19 cellular contexts compared by ENCODE assay signal in the genomic region with DNA sequence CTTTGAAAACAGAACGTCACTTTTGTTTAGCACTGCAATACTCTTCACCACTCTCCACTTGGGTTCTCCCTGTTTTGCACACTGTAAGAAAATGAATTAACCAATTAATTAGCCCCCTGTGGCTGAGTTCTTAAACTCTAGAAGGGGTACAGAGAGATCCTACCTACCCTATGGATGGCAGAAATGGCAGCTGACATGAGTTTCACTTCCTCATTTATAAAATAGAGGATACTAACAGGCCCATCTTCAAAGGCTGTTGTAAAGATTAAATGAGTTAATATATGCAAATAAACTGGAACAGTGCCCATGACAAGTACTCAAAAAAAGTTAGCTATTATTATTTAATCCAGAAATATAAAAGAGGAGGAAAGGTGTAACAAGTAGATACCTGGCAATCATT. TPM values are rescaled to one million over a fixed set of nuclear protein-coding genes. Genes with fewer than 3 reads are reported as not detected.
A peak's percentile ranks its signal among the peaks of the same experiment; 100 is the strongest.
DNase-seq lines count a peak whose midpoint lies in the region; ATAC-seq lines count a peak whose summit lies in the region.
"Had no signal": no experiment of that assay in that cellular context is flagged by ENCODE, and none has a peak within 500 bp of the region (broad histone marks: within the 10 kb centered on the region; RNA-seq: fewer than 3 reads in every experiment).

No MANE protein-coding gene starts in this region.

- CTCF ChIA-PET in naive thymus-derived CD4-positive, alpha-beta T cell (lab: Charles Lee), result no interaction called here

- H3K27me3 Mint-ChIP-seq in memory B cell, result no peaks in the 10 kb centered on the region
- no peaks in the 10 kb centered on the region for H3K27me3 Mint-ChIP-seq in naive thymus-derived CD4-positive, alpha-beta T cell
- H3K27me3 Mint-ChIP-seq: activated CD8-positive, alpha-beta memory T cell treated with anti-CD3 and anti-CD28 coated beads, Interleukin-2, amount 10 ng/mL, durations not matched to agents 7 days and 5 days had no signal

- peak overlapping the region; percentile 38 for H3K27ac Mint-ChIP-seq in memory B cell
- peak overlapping the region in 4 of 9 donors; percentile 8 to 49 (median 40) for H3K27ac Mint-ChIP-seq in naive thymus-derived CD4-positive, alpha-beta T cell
- H3K27ac Mint-ChIP-seq: activated CD8-positive, alpha-beta memory T cell treated with anti-CD3 and anti-CD28 coated beads, Interleukin-2, amount 10 ng/mL, durations not matched to agents 7 days and 5 days had no signal

- H3K4me3 Mint-ChIP-seq in memory B cell, result no peak overlapping the region
- no peak overlapping the region for H3K4me3 Mint-ChIP-seq in naive thymus-derived CD4-positive, alpha-beta T cell
- H3K4me3 Mint-ChIP-seq: activated CD8-positive, alpha-beta memory T cell treated with anti-CD3 and anti-CD28 coated beads, Interleukin-2, amount 10 ng/mL, durations not matched to agents 7 days and 5 days had no signal

- POLR2A ChIA-PET in naive thymus-derived CD4-positive, alpha-beta T cell (lab: Charles Lee), result interaction anchor here (0.6 kb wide), 1 partner anchor 47 kb away, joined by 4 read pairs; no protein-coding TSS in a partner anchor

- H3K27me3 ChIP-seq in naive thymus-derived CD4-positive, alpha-beta T cell (ENCODE audit: control insufficient read depth in 2 of 2, insufficient read depth in 2 of 2, low read length in 2 of 2), result no peaks in the 10 kb centered on the region

- no peaks in the 10 kb centered on the region for H3K9me3 ChIP-seq in naive thymus-derived CD4-positive, alpha-beta T cell (ENCODE audit: control insufficient read depth in 2 of 3, low read length in 3 of 3)
- H3K9me3 ChIP-seq: thoracic aorta had no signal

- peaks cover 16% of the 10 kb centered on the region for H3K4me1 Mint-ChIP-seq in memory B cell
- H3K4me1 Mint-ChIP-seq in naive thymus-derived CD4-positive, alpha-beta T cell, result peaks cover 9 to 83% (median 71%) of the 10 kb centered on the region in 7 donors
- H3K4me1 Mint-ChIP-seq: activated CD8-positive, alpha-beta memory T cell treated with anti-CD3 and anti-CD28 coated beads, Interleukin-2, amount 10 ng/mL, durations not matched to agents 7 days and 5 days had no signal

- H3K4me3 ChIP-seq in naive thymus-derived CD4-positive, alpha-beta T cell (ENCODE audit: low read length), result no peak overlapping the region
- H3K4me3 ChIP-seq: thoracic aorta had no signal

- H3K4me1 ChIP-seq in naive thymus-derived CD4-positive, alpha-beta T cell (ENCODE audit: control insufficient read depth in 2 of 2, insufficient read depth in 2 of 2, low read length in 2 of 2), result no peaks in the 10 kb centered on the region

- intact Hi-C loops in naive thymus-derived CD4-positive, alpha-beta T cell (cut with micrococcal nuclease), result no loop called here

- ATAC-seq in GM19043 (IDR thresholded peaks at IDR 0.05; ENCODE audit: low read depth, unreplicated experiment), result peak; percentile 67
- ATAC-seq in HG02678 (IDR thresholded peaks at IDR 0.05; ENCODE audit: unreplicated experiment), result peak; percentile 68
- peak; percentile 68 for ATAC-seq in HG03442 (IDR thresholded peaks at IDR 0.05; ENCODE audit: unreplicated experiment)
- peak; percentile 67 for ATAC-seq in memory B cell (ENCODE audit: low read depth)
- ATAC-seq in GM18520 (IDR thresholded peaks at IDR 0.05; ENCODE audit: unreplicated experiment), result no peak
- no peak for ATAC-seq in naive thymus-derived CD4-positive, alpha-beta T cell
- ATAC-seq: activated CD8-positive, alpha-beta memory T cell treated with anti-CD3 and anti-CD28 coated beads, Interleukin-2, amount 10 ng/mL, durations not matched to agents 7 days and 5 days; left colon; sciatic nerve had no signal

- no peaks in the 10 kb centered on the region for H3K9me3 Mint-ChIP-seq in memory B cell
- peaks cover 0 to 8% (median 0%) of the 10 kb centered on the region in 11 donors for H3K9me3 Mint-ChIP-seq in naive thymus-derived CD4-positive, alpha-beta T cell

- peaks cover 38% of the 10 kb centered on the region for H3K36me3 Mint-ChIP-seq in memory B cell
- H3K36me3 Mint-ChIP-seq in naive thymus-derived CD4-positive, alpha-beta T cell, result peaks cover 24 to 80% (median 74%) of the 10 kb centered on the region in 5 donors

- no peak for DNase-seq in memory B cell (ENCODE audit: low spot score in 2 of 2)
- no peak for DNase-seq in stimulated activated CD4-positive, alpha-beta T cell treated with anti-CD3 and anti-CD28 coated beads, Interleukin-2, amount 100 ng/mL, for 48 hours
- DNase-seq in naive thymus-derived CD4-positive, alpha-beta T cell, result no peak
- DNase-seq: activated CD8-positive, alpha-beta memory T cell treated with anti-CD3 and anti-CD28 coated beads, Interleukin-2, amount 10 ng/mL, durations not matched to agents 7 days and 5 days; activated effector memory CD4-positive, alpha-beta T cell treated with Interleukin-2 at 50 U/mL for 16 hours; aorta; Kasumi-1; left colon; NCI-H1694 treated with DMSO at 0.1 percent for 48 hours; NCI-H526; nucleus accumbens; stimulated activated CD4-positive, alpha-beta T cell treated with anti-CD3 and anti-CD28 coated beads, Interleukin-4, amount 100 ng/mL, for 24 hours; T-helper 1 cell had no signal

- peaks cover 0 to 33% (median 8%) of the 10 kb centered on the region in 3 experiments for H3K36me3 ChIP-seq in naive thymus-derived CD4-positive, alpha-beta T cell (ENCODE audit: control insufficient read depth in 2 of 3, insufficient read depth in 3 of 3, low read length in 3 of 3)
- H3K36me3 ChIP-seq: thoracic aorta had no signal

- H3K27ac ChIP-seq in naive thymus-derived CD4-positive, alpha-beta T cell (ENCODE audit: low read depth, low read length), result no peak overlapping the region
- H3K27ac ChIP-seq: thoracic aorta had no signal

RNA-seq across cellular contexts. Expression of a gene that starts 36.9 kb away (rescaled TPM):
- total RNA-seq in naive thymus-derived CD4-positive, alpha-beta T cell, result 10 to 100 TPM; 49.7 to 75.9 (median 61.4) TPM
- polyA plus RNA-seq in naive thymus-derived CD4-positive, alpha-beta T cell, result 10 to 100 TPM; 88.5 to 97.9 TPM

Comparison
In these comparisons a context has a peak if more than half of its experiments do, and no peak if none do; other contexts are left out.
1. ATAC-seq: peak in GM19043 (single experiment), HG02678 (single experiment), HG03442 (single experiment) and memory B cell (single experiment); none in GM18520 (single experiment) and naive thymus-derived CD4-positive, alpha-beta T cell (single experiment).